8 cellular contexts compared by ENCODE assay signal in the genomic region with DNA sequence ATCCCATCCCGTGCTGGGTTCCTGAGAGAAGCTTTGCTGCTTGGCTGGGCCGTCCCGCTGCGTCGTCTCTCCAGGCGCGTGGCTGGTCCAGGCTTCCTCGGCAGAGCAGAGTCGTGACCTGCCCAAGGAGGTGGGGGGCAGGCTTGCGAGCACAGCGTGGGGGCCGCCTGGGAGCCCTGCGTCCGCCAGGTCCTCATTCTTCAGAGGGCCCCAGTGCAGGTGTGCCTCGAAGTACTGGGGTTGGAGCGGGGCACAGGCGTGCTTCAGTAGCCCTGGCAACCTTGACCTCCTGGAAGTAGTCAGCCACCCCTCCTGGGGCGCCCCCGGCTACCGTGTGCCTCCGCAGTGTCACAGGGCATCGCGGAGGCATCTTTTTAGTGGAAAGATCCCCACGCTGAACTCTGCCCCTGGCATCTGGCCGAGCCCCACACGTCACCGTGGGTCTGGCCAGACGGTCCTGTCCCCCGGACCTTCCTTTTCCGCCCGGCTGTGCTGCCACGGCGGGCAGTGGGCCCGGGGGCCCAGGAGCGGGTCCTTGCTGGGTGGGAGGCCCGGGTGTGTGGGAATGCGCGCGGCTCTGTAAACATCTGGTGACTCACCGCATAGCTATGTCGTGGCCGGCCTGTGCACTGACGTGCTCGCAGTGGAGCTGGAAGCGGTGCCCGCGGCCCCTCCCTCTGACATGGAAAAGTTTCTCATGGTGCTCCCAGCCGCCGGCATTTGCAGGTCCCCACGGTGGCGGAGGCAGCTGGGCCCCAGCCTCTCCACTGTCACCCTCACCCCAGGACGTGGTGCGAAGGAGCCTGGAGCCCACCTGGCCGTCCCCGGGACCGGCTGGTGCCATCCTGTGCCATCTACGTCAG. TPM values are rescaled to one million over a fixed set of nuclear protein-coding genes. Genes with fewer than 3 reads are reported as not detected.
DNase-seq lines count a peak whose midpoint lies in the region; ATAC-seq, FAIRE-seq and TF ChIP-seq lines count a peak whose summit lies in the region.

No MANE protein-coding gene starts in this region.

- CTCF ChIA-PET in activated CD8-positive, alpha-beta memory T cell treated with anti-CD3 and anti-CD28 coated beads, Interleukin-2, amount 10 ng/mL, durations not matched to agents 7 days and 5 days (lab: Charles Lee) = no interaction called here

- peak overlapping the region; percentile 74 for H3K27ac ChIP-seq in substantia nigra (ENCODE audit: low read depth, low read length, poor library complexity, severe bottlenecking)

- TF ChIP-seq CTCF in D721Med (IDR thresholded peaks at IDR 0.05; ENCODE audit: insufficient read depth, missing control alignments) = no peak

- H3K9me3 Mint-ChIP-seq in activated CD8-positive, alpha-beta memory T cell treated with anti-CD3 and anti-CD28 coated beads, Interleukin-2, amount 10 ng/mL, durations not matched to agents 7 days and 5 days (ENCODE audit: low read depth) = no peaks in the 10 kb centered on the region

- peak; percentile 75 for ATAC-seq in left lobe of liver
- no peak for ATAC-seq in activated CD8-positive, alpha-beta memory T cell treated with anti-CD3 and anti-CD28 coated beads, Interleukin-2, amount 10 ng/mL, durations not matched to agents 7 days and 5 days

- H3K36me3 Mint-ChIP-seq in activated CD8-positive, alpha-beta memory T cell treated with anti-CD3 and anti-CD28 coated beads, Interleukin-2, amount 10 ng/mL, durations not matched to agents 7 days and 5 days = peaks cover 11% of the 10 kb centered on the region

- DNase-seq in ACHN (peak; percentile 100), HuH-7.5 (ENCODE audit: low spot score) (peak; percentile 99), dedifferentiated amniotic fluid mesenchymal stem cell (ENCODE audit: extremely low spot score) (peak; percentile 98), left lobe of liver (ENCODE audit: low spot score) (peak; percentile 85), substantia nigra (lab: John Stamatoyannopoulos, UW) (peak in 35 of 49 donors; percentile 5 to 87 (median 43)), D721Med (ENCODE audit: insufficient read length, low spot score) (no peak)
- DNase-seq in activated CD8-positive, alpha-beta memory T cell treated with anti-CD3 and anti-CD28 coated beads, Interleukin-2, amount 10 ng/mL, durations not matched to agents 7 days and 5 days = no peak
- no peak for DNase-seq in activated CD4-positive, CD25-positive, alpha-beta regulatory T cell (lab: John Stamatoyannopoulos, UW)

- H3K27ac Mint-ChIP-seq in activated CD8-positive, alpha-beta memory T cell treated with anti-CD3 and anti-CD28 coated beads, Interleukin-2, amount 10 ng/mL, durations not matched to agents 7 days and 5 days = no peak overlapping the region

- in situ Hi-C loops in ACHN (cut with HindIII; ENCODE audit: low pct_ligation_motif_present, low pct_unique_long_range_greater_than_20kb, low sequenced_read_pairs) = no loop called here

- no peak for FAIRE-seq in D721Med (lab: Jason Lieb, UNC)

- H3K27me3 Mint-ChIP-seq in activated CD8-positive, alpha-beta memory T cell treated with anti-CD3 and anti-CD28 coated beads, Interleukin-2, amount 10 ng/mL, durations not matched to agents 7 days and 5 days = no peaks in the 10 kb centered on the region

- H3K4me3 Mint-ChIP-seq in activated CD8-positive, alpha-beta memory T cell treated with anti-CD3 and anti-CD28 coated beads, Interleukin-2, amount 10 ng/mL, durations not matched to agents 7 days and 5 days = no peak overlapping the region

- H3K4me1 Mint-ChIP-seq in activated CD8-positive, alpha-beta memory T cell treated with anti-CD3 and anti-CD28 coated beads, Interleukin-2, amount 10 ng/mL, durations not matched to agents 7 days and 5 days = peaks cover 27% of the 10 kb centered on the region

RNA-seq across cellular contexts. Expression of gene MAFK, which starts 6.5 kb away (rescaled TPM):
- total RNA-seq in left lobe of liver = 11.6 TPM
- 10 to 100 TPM; 22.4 to 22.9 TPM for total RNA-seq in activated CD8-positive, alpha-beta memory T cell treated with anti-CD3 and anti-CD28 coated beads, Interleukin-2, amount 10 ng/mL, durations not matched to agents 7 days and 5 days

RNA-seq across cellular contexts. Expression of gene TMEM184A, which starts 19.0 kb away (rescaled TPM):
- 44.6 TPM for total RNA-seq in left lobe of liver
- not detected for total RNA-seq in activated CD8-positive, alpha-beta memory T cell treated with anti-CD3 and anti-CD28 coated beads, Interleukin-2, amount 10 ng/mL, durations not matched to agents 7 days and 5 days

RNA-seq across cellular contexts. Expression of gene INTS1, which starts 32.8 kb away (rescaled TPM):
- total RNA-seq in left lobe of liver = 55.5 TPM
- 100 to 1,000 TPM in 1 of 2 experiments, 10 to 100 TPM in 1; 97.5 to 102 TPM for total RNA-seq in activated CD8-positive, alpha-beta memory T cell treated with anti-CD3 and anti-CD28 coated beads, Interleukin-2, amount 10 ng/mL, durations not matched to agents 7 days and 5 days

RNA-seq across cellular contexts. Expression of gene PSMG3, which starts 32.8 kb away (rescaled TPM):
- total RNA-seq in left lobe of liver = 10.7 TPM
- total RNA-seq in activated CD8-positive, alpha-beta memory T cell treated with anti-CD3 and anti-CD28 coated beads, Interleukin-2, amount 10 ng/mL, durations not matched to agents 7 days and 5 days = 10 to 100 TPM; 37.2 to 37.9 TPM

Comparison
In these comparisons a context has a peak if more than half of its experiments do, and no peak if none do; other contexts are left out.
1. DNase-seq: peak in ACHN (single experiment), HuH-7.5 (single experiment), dedifferentiated amniotic fluid mesenchymal stem cell (single experiment), left lobe of liver (single experiment) and substantia nigra (35 of 49); none in activated CD8-positive, alpha-beta memory T cell treated with anti-CD3 and anti-CD28 coated beads, Interleukin-2, amount 10 ng/mL, durations not matched to agents 7 days and 5 days (single experiment), D721Med (single experiment) and activated CD4-positive, CD25-positive, alpha-beta regulatory T cell (0 of 4).
2. RNA of gene TMEM184A, which starts 19.0 kb away (total RNA-seq): 44.6 TPM in left lobe of liver (single experiment); not detected in activated CD8-positive, alpha-beta memory T cell treated with anti-CD3 and anti-CD28 coated beads, Interleukin-2, amount 10 ng/mL, durations not matched to agents 7 days and 5 days; every median in the first group is over 10 times any median in the second.